ENCODE assay signal across 34 cellular contexts in the genomic region with DNA sequence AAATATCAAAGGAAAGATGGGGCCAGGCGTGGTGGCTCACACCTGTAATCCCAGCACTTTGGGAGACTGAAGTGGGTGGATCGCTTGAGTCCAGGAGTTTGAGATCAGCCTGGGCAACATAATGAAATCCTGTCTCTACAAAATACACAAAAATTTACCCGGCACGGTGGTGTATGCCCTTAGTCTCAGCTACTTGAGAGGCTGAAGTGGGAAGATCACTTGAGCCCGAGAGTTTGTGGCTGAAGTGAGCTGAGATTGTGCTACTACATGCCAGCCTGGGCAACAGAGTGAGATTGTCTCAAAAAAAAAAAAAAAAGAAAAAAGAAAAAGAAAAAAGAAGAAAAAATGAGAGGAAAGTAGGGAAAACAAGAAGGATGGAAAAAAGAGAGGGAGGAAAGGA. TPM values are rescaled to one million over a fixed set of nuclear protein-coding genes. Genes with fewer than 3 reads are reported as not detected.
"Had no signal": no experiment of that assay in that cellular context is flagged by ENCODE, and none has a peak within 500 bp of the region (broad histone marks: within the 10 kb centered on the region; RNA-seq: fewer than 3 reads in every experiment).

No MANE protein-coding gene starts in this region.

- H3K4me3 ChIP-seq: adrenal gland, ascending aorta, esophagus muscularis mucosa, gastrocnemius medialis had no signal

- H3K36me3 ChIP-seq: adrenal gland, ascending aorta, brain microvascular endothelial cell, esophagus muscularis mucosa, gastrocnemius medialis, WERI-Rb-1 had no signal

- ATAC-seq: activated CD4-positive, CD25-positive, alpha-beta regulatory T cell treated with anti-CD3 and anti-CD28 coated beads, Interleukin-2, amount 50 U/mL, for 24 hours; activated CD8-positive, alpha-beta T cell treated with anti-CD3 and anti-CD28 coated beads for 36 hours; activated T-cell treated with anti-CD3 and anti-CD28 coated beads, Interleukin-2, amount 50 U/mL, for 4 hours; activated T-helper 17 cell treated with anti-CD3 and anti-CD28 coated beads, Interleukin-2, amount 50 U/mL, for 72 hours; effector memory CD8-positive, alpha-beta T cell; foreskin keratinocyte; gastrocnemius medialis; T-helper 17 cell had no signal

- H3K27ac Mint-ChIP-seq: activated B cell treated with CpG ODN at 0.5 μM for 24 hours; activated CD8-positive, alpha-beta T cell treated with anti-CD3 and anti-CD28 coated beads for 36 hours; activated naive CD8-positive, alpha-beta T cell; activated T-helper 17 cell treated with anti-CD3 and anti-CD28 coated beads, Interleukin-2, amount 50 U/mL, for 72 hours; effector memory CD8-positive, alpha-beta T cell; T-helper 17 cell; T-helper 2 cell treated with Interferon-gamma antibody and Interleukin-4, amounts not matched to agents 5 μg/mL and 100 μg/mL, for 36 hours had no signal

- H3K27me3 ChIP-seq: adrenal gland, ascending aorta, brain microvascular endothelial cell, esophagus muscularis mucosa, foreskin keratinocyte, gastrocnemius medialis had no signal

- H3K9me3 Mint-ChIP-seq: activated B cell treated with CpG ODN at 0.5 μM for 24 hours; activated CD8-positive, alpha-beta T cell treated with anti-CD3 and anti-CD28 coated beads for 36 hours; activated T-cell treated with anti-CD3 and anti-CD28 coated beads, Interleukin-2, amount 50 U/mL, for 4 hours; activated T-helper 17 cell treated with anti-CD3 and anti-CD28 coated beads, Interleukin-2, amount 50 U/mL, for 72 hours; effector memory CD8-positive, alpha-beta T cell; T-helper 2 cell treated with Interferon-gamma antibody and Interleukin-4, amounts not matched to agents 5 μg/mL and 100 μg/mL, for 36 hours had no signal

- H3K4me1 ChIP-seq: foreskin keratinocyte, gastrocnemius medialis had no signal

- H3K27ac ChIP-seq: adrenal gland, ascending aorta, brain microvascular endothelial cell, esophagus muscularis mucosa, foreskin keratinocyte, gastrocnemius medialis, WERI-Rb-1 had no signal

- H3K9me3 ChIP-seq: adrenal gland, ascending aorta, esophagus muscularis mucosa, gastrocnemius medialis had no signal

- DNase-seq: activated B cell treated with CpG ODN at 0.5 μM for 24 hours; activated CD4-positive, alpha-beta T cell treated with anti-CD3 and anti-CD28 coated beads for 48 hours; activated CD4-positive, alpha-beta T cell treated with anti-CD3 and anti-CD28 coated beads, Interleukin-2, amount 50 U/mL, for 1 hour; activated CD4-positive, alpha-beta T cell treated with anti-CD3 and anti-CD28 coated beads, Interleukin-2, amount 50 U/mL, for 48 hours; activated CD8-positive, alpha-beta memory T cell treated with anti-CD3 and anti-CD28 coated beads for 24 hours; activated CD8-positive, alpha-beta T cell treated with anti-CD3 and anti-CD28 coated beads for 36 hours; activated effector memory CD4-positive, alpha-beta T cell treated with Interleukin-2 at 50 U/mL for 16 hours; activated gamma-delta T cell treated with Interleukin-2 at 50 U/mL for 16 hours; activated naive CD4-positive, alpha-beta T cell treated with anti-CD3 and anti-CD28 coated beads, Interleukin-2, amount 50 U/mL, for 16 hours; activated naive CD4-positive, alpha-beta T cell treated with Interleukin-2 at 50 U/mL for 16 hours; activated T-cell treated with anti-CD3 and anti-CD28 coated beads, Interleukin-2, amount 50 U/mL, for 4 hours; adrenal gland; amygdala; brain microvascular endothelial cell; cortex of kidney; dermis blood vessel endothelial cell; effector CD4-positive, alpha-beta T cell; effector memory CD8-positive, alpha-beta T cell; erythroblast; foreskin keratinocyte; gastrocnemius medialis; T-helper 1 cell; T-helper 17 cell; T1000; WERI-Rb-1 had no signal

- H3K4me3 Mint-ChIP-seq: activated B cell treated with CpG ODN at 0.5 μM for 24 hours; activated CD8-positive, alpha-beta T cell treated with anti-CD3 and anti-CD28 coated beads for 36 hours; activated naive CD8-positive, alpha-beta T cell; activated T-cell treated with anti-CD3 and anti-CD28 coated beads, Interleukin-2, amount 50 U/mL, for 4 hours; activated T-helper 17 cell treated with anti-CD3 and anti-CD28 coated beads, Interleukin-2, amount 50 U/mL, for 72 hours; effector memory CD8-positive, alpha-beta T cell; T-helper 17 cell; T-helper 2 cell treated with Interferon-gamma antibody and Interleukin-4, amounts not matched to agents 5 μg/mL and 100 μg/mL, for 36 hours had no signal

RNA-seq across cellular contexts. Expression of gene TRIM6, which starts 3.8 kb away (rescaled TPM):
- total RNA-seq: T-helper 17 cell had no signal

RNA-seq across cellular contexts. Expression of gene OR52B6, which starts 11.9 kb away (rescaled TPM):
- total RNA-seq: activated B cell treated with CpG ODN at 0.5 μM for 24 hours; activated CD8-positive, alpha-beta T cell treated with anti-CD3 and anti-CD28 coated beads for 36 hours; activated T-cell treated with anti-CD3 and anti-CD28 coated beads, Interleukin-2, amount 50 U/mL, for 4 hours; activated T-helper 17 cell treated with anti-CD3 and anti-CD28 coated beads, Interleukin-2, amount 50 U/mL, for 72 hours; adrenal gland; ascending aorta; bronchial epithelial cell; cardiac septum; chondrocyte; dermis blood vessel endothelial cell; esophagus muscularis mucosa; foreskin keratinocyte; gastrocnemius medialis; T-helper 17 cell had no signal

RNA-seq across cellular contexts. Expression of gene TRIM34, which starts 32.2 kb away (rescaled TPM):
- total RNA-seq: ascending aorta had no signal

RNA-seq across cellular contexts. Expression of gene OR52H1, which starts 44.3 kb away (rescaled TPM):
- total RNA-seq: activated CD8-positive, alpha-beta T cell treated with anti-CD3 and anti-CD28 coated beads for 36 hours; activated T-cell treated with anti-CD3 and anti-CD28 coated beads, Interleukin-2, amount 50 U/mL, for 4 hours; ascending aorta; bronchial epithelial cell; cardiac septum; chondrocyte; dermis blood vessel endothelial cell; esophagus muscularis mucosa; foreskin keratinocyte; gastrocnemius medialis; T-helper 17 cell had no signal
